ENCODE assay signal across 19 cellular contexts in genomic region chr9:93005876-93006275, GRCh38. TPM values are rescaled to one million over a fixed set of nuclear protein-coding genes. Genes with fewer than 3 reads are reported as not detected.
A peak's percentile ranks its signal among the peaks of the same experiment; 100 is the strongest.
DNase-seq lines count a peak whose midpoint lies in the region; ATAC-seq and TF ChIP-seq lines count a peak whose summit lies in the region.
"Had no signal": no experiment of that assay in that cellular context is flagged by ENCODE, and none has a peak within 500 bp of the region (broad histone marks: within the 10 kb centered on the region; RNA-seq: fewer than 3 reads in every experiment).

No MANE protein-coding gene starts in this region.

- ATAC-seq in CD4-positive, alpha-beta T cell (ENCODE audit: poor library complexity), result no peak
- no peak for ATAC-seq in stimulated activated effector memory CD8-positive, alpha-beta T cell treated with anti-CD3 and anti-CD28 coated beads, Interleukin-12 subunit alpha, Interleukin-12 subunit beta, amount 100 ng/mL, for 72 hours
- ATAC-seq in HG02610 (IDR thresholded peaks at IDR 0.05; ENCODE audit: unreplicated experiment) (no peak), HG02852 (IDR thresholded peaks at IDR 0.05; ENCODE audit: unreplicated experiment) (no peak)
- ATAC-seq: HCT116 had no signal

- no peaks in the 10 kb centered on the region for H3K27me3 Mint-ChIP-seq in CD4-positive, alpha-beta T cell
- no peaks in the 10 kb centered on the region for H3K27me3 Mint-ChIP-seq in activated naive CD8-positive, alpha-beta T cell treated with anti-CD3 and anti-CD28 coated beads for 36 hours
- H3K27me3 Mint-ChIP-seq: IgD-negative memory B cell had no signal

- TF ChIP-seq CTCF in CD4-positive, alpha-beta T cell (IDR thresholded peaks at IDR 0.05), result no peak

- H3K27me3 ChIP-seq in CD4-positive, alpha-beta T cell (ENCODE audit: control insufficient read depth, insufficient read depth, low read length), result no peaks in the 10 kb centered on the region
- H3K27me3 ChIP-seq: BLaER1 treated with 17β-estradiol and CSF1 and Interleukin-3, amounts not matched to agents 10 nM and 100 nM had no signal

- peak; percentile 44 for DNase-seq in activated CD8-positive, alpha-beta memory T cell treated with anti-CD3 and anti-CD28 coated beads for 24 hours
- DNase-seq in activated CD8-positive, alpha-beta memory T cell treated with anti-CD3 and anti-CD28 coated beads, Interleukin-2, amount 50 U/mL, for 48 hours, result no peak
- DNase-seq in CD4-positive, alpha-beta T cell, result peak in 1 of 10 experiments; percentile 16
- no peak for DNase-seq in activated naive CD8-positive, alpha-beta T cell treated with anti-CD3 and anti-CD28 coated beads for 36 hours
- DNase-seq in stimulated activated effector memory CD8-positive, alpha-beta T cell treated with anti-CD3 and anti-CD28 coated beads, Interleukin-12 subunit alpha, Interleukin-12 subunit beta, amount 100 ng/mL, for 72 hours (ENCODE audit: low spot score in 2 of 2), result no peak
- DNase-seq: 8988T, EL, GF-D8, GOT3, NCI-H1417, NCI-H1694 treated with DMSO at 0.1 percent for 48 hours, NCI-H446, NCI-H526, Right ventricle myocardium superior had no signal

- POLR2A ChIA-PET in CD4-positive, alpha-beta T cell (lab: Charles Lee), result interaction anchor here (0.8 to 4.6 kb wide), 6 partner anchors 19 to 99 kb away, joined by 3 to 47 read pairs (median 5); no protein-coding TSS in a partner anchor

- H3K9me3 Mint-ChIP-seq in CD4-positive, alpha-beta T cell, result no peaks in the 10 kb centered on the region
- peaks cover 2% of the 10 kb centered on the region for H3K9me3 Mint-ChIP-seq in activated naive CD8-positive, alpha-beta T cell treated with anti-CD3 and anti-CD28 coated beads for 36 hours
- H3K9me3 Mint-ChIP-seq in stimulated activated effector memory CD8-positive, alpha-beta T cell treated with anti-CD3 and anti-CD28 coated beads, Interleukin-12 subunit alpha, Interleukin-12 subunit beta, amount 100 ng/mL, for 72 hours, result no peaks in the 10 kb centered on the region
- H3K9me3 Mint-ChIP-seq: IgD-negative memory B cell had no signal

- H3K4me1 Mint-ChIP-seq in CD4-positive, alpha-beta T cell (ENCODE audit: low read depth), result peaks cover 47% of the 10 kb centered on the region
- peaks cover 45% of the 10 kb centered on the region for H3K4me1 Mint-ChIP-seq in activated naive CD8-positive, alpha-beta T cell treated with anti-CD3 and anti-CD28 coated beads for 36 hours
- peaks cover 39% of the 10 kb centered on the region for H3K4me1 Mint-ChIP-seq in stimulated activated effector memory CD8-positive, alpha-beta T cell treated with anti-CD3 and anti-CD28 coated beads, Interleukin-12 subunit alpha, Interleukin-12 subunit beta, amount 100 ng/mL, for 72 hours

- peak overlapping the region; percentile 13 for H3K4me3 Mint-ChIP-seq in CD4-positive, alpha-beta T cell
- H3K4me3 Mint-ChIP-seq in activated naive CD8-positive, alpha-beta T cell treated with anti-CD3 and anti-CD28 coated beads for 36 hours, result no peak overlapping the region
- no peak overlapping the region for H3K4me3 Mint-ChIP-seq in stimulated activated effector memory CD8-positive, alpha-beta T cell treated with anti-CD3 and anti-CD28 coated beads, Interleukin-12 subunit alpha, Interleukin-12 subunit beta, amount 100 ng/mL, for 72 hours
- H3K4me3 Mint-ChIP-seq: IgD-negative memory B cell had no signal

- CTCF ChIA-PET in CD4-positive, alpha-beta T cell (lab: Charles Lee), result interaction anchor here (0.9 to 3.2 kb wide), 4 partner anchors 9 to 103 kb away, joined by 3 to 17 read pairs (median 4); no protein-coding TSS in a partner anchor

- peak overlapping the region; percentile 44 for H3K27ac Mint-ChIP-seq in CD4-positive, alpha-beta T cell
- H3K27ac Mint-ChIP-seq in activated naive CD8-positive, alpha-beta T cell treated with anti-CD3 and anti-CD28 coated beads for 36 hours, result peak overlapping the region; percentile 46
- peak overlapping the region; percentile 65 for H3K27ac Mint-ChIP-seq in stimulated activated effector memory CD8-positive, alpha-beta T cell treated with anti-CD3 and anti-CD28 coated beads, Interleukin-12 subunit alpha, Interleukin-12 subunit beta, amount 100 ng/mL, for 72 hours
- H3K27ac Mint-ChIP-seq: IgD-negative memory B cell had no signal

- intact Hi-C loops in CD4-positive, alpha-beta T cell (cut with DNase I, micrococcal nuclease), result loop anchor here (5.0 to 10.0 kb wide), 2 partner anchors 86 to 299 kb away; no protein-coding TSS in a partner anchor

- H3K27ac ChIP-seq in CD4-positive, alpha-beta T cell (ENCODE audit: low read depth, low read length), result no peak overlapping the region
- H3K27ac ChIP-seq: BLaER1 treated with 17β-estradiol and CSF1 and Interleukin-3, amounts not matched to agents 10 nM and 100 nM had no signal

- H3K9me3 ChIP-seq in CD4-positive, alpha-beta T cell (ENCODE audit: control insufficient read depth, low read length), result no peaks in the 10 kb centered on the region
- H3K9me3 ChIP-seq: BLaER1 treated with 17β-estradiol and CSF1 and Interleukin-3, amounts not matched to agents 10 nM and 100 nM had no signal

- peaks cover 96% of the 10 kb centered on the region for H3K36me3 Mint-ChIP-seq in CD4-positive, alpha-beta T cell (ENCODE audit: low read depth)
- peaks cover 45% of the 10 kb centered on the region for H3K36me3 Mint-ChIP-seq in activated naive CD8-positive, alpha-beta T cell treated with anti-CD3 and anti-CD28 coated beads for 36 hours
- H3K36me3 Mint-ChIP-seq in stimulated activated effector memory CD8-positive, alpha-beta T cell treated with anti-CD3 and anti-CD28 coated beads, Interleukin-12 subunit alpha, Interleukin-12 subunit beta, amount 100 ng/mL, for 72 hours, result peaks cover 92% of the 10 kb centered on the region

RNA-seq across cellular contexts. Expression of gene SUSD3, which starts 52.6 kb away (rescaled TPM):
- total RNA-seq in CD4-positive, alpha-beta T cell, result 10 to 100 TPM; 33.9 to 35.6 TPM
- total RNA-seq in activated naive CD8-positive, alpha-beta T cell treated with anti-CD3 and anti-CD28 coated beads for 36 hours, result 10 to 100 TPM; 27.1 to 28.8 TPM

RNA-seq across cellular contexts. Expression of gene FGD3, which starts 58.6 kb away (rescaled TPM):
- 10 to 100 TPM; 91.0 to 95.7 TPM for total RNA-seq in CD4-positive, alpha-beta T cell
- 10 to 100 TPM; 41.5 to 42.9 TPM for total RNA-seq in activated naive CD8-positive, alpha-beta T cell treated with anti-CD3 and anti-CD28 coated beads for 36 hours
